Comparison of ENCODE assay signal across 10 cellular contexts in the genomic region with DNA sequence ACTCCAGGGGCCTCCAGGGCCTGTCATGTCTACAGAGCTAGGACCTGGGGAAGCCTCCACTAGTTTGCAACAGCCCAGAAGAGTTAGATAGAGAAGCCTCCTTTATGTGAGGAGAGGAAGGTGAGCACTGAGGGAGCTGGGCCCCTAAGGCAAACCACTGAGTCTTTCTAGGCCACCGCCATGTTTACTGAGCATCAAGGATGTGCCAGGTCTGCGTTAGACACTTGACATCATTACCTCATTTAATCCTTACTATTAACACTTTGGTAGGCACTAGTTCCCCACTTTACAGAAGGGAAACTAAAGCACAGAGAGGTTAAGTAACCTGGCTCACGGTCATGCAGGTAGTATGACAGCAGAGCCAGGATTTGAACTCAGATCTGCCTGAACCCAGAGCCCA. TPM values are rescaled to one million over a fixed set of nuclear protein-coding genes. Genes with fewer than 3 reads are reported as not detected.
DNase-seq lines count a peak whose midpoint lies in the region; ATAC-seq and TF ChIP-seq lines count a peak whose summit lies in the region.
"Had no signal": no experiment of that assay in that cellular context is flagged by ENCODE, and none has a peak within 500 bp of the region (broad histone marks: within the 10 kb centered on the region; RNA-seq: fewer than 3 reads in every experiment).

No MANE protein-coding gene starts in this region.

- peak overlapping the region in 1 of 2 donors; percentile 44 for H3K4me3 ChIP-seq in muscle layer of colon (ENCODE audit: low read depth in 1 of 2, low read length in 2 of 2)
- peak overlapping the region in 1 of 4 donors; percentile 13 for H3K4me3 ChIP-seq in tibial nerve

- H3K4me1 ChIP-seq in muscle layer of colon (ENCODE audit: insufficient read depth, low read length) (peaks cover 94% of the 10 kb centered on the region), tibial nerve (peaks cover 9 to 100% (median 99%) of the 10 kb centered on the region in 4 donors)

- H3K27ac ChIP-seq in muscle layer of colon (ENCODE audit: low read depth, low read length): peak overlapping the region; percentile 29
- peak overlapping the region in 3 of 4 donors; percentile 9 to 74 (median 68) for H3K27ac ChIP-seq in tibial nerve

- H3K36me3 Mint-ChIP-seq in activated naive CD8-positive, alpha-beta T cell: no peaks in the 10 kb centered on the region
- H3K36me3 Mint-ChIP-seq in activated naive CD8-positive, alpha-beta T cell treated with anti-CD3 and anti-CD28 coated beads, Interleukin-2, amount 50 U/mL, for 24 hours (ENCODE audit: low read depth): no peaks in the 10 kb centered on the region
- peaks cover 2% of the 10 kb centered on the region for H3K36me3 Mint-ChIP-seq in activated naive CD8-positive, alpha-beta T cell treated with anti-CD3 and anti-CD28 coated beads, Interleukin-2, amount 10 ng/mL, durations not matched to agents 7 days and 5 days

- no peaks in the 10 kb centered on the region for H3K27me3 Mint-ChIP-seq in activated naive CD8-positive, alpha-beta T cell
- H3K27me3 Mint-ChIP-seq in activated naive CD8-positive, alpha-beta T cell treated with anti-CD3 and anti-CD28 coated beads, Interleukin-2, amount 50 U/mL, for 24 hours: no peaks in the 10 kb centered on the region
- H3K27me3 Mint-ChIP-seq in activated naive CD8-positive, alpha-beta T cell treated with anti-CD3 and anti-CD28 coated beads, Interleukin-2, amount 10 ng/mL, durations not matched to agents 7 days and 5 days: no peaks in the 10 kb centered on the region

- peaks cover 85% of the 10 kb centered on the region for H3K4me1 Mint-ChIP-seq in activated naive CD8-positive, alpha-beta T cell (ENCODE audit: low read depth)
- peaks cover 88% of the 10 kb centered on the region for H3K4me1 Mint-ChIP-seq in activated naive CD8-positive, alpha-beta T cell treated with anti-CD3 and anti-CD28 coated beads, Interleukin-2, amount 50 U/mL, for 24 hours
- H3K4me1 Mint-ChIP-seq in activated naive CD8-positive, alpha-beta T cell treated with anti-CD3 and anti-CD28 coated beads, Interleukin-2, amount 10 ng/mL, durations not matched to agents 7 days and 5 days: peaks cover 59% of the 10 kb centered on the region

- WGBS in tibial nerve, 2 donors: 56% methylated on average over 3 of the region's 3 CpGs

- H3K27me3 ChIP-seq in muscle layer of colon (ENCODE audit: control insufficient read depth in 1 of 2, insufficient read depth in 2 of 2, low read length in 2 of 2): no peaks in the 10 kb centered on the region
- H3K27me3 ChIP-seq in tibial nerve: no peaks in the 10 kb centered on the region

- H3K9ac ChIP-seq in muscle layer of colon (ENCODE audit: low read length): no peak overlapping the region

- no peaks in the 10 kb centered on the region for H3K9me3 Mint-ChIP-seq in activated naive CD8-positive, alpha-beta T cell (ENCODE audit: low read depth)
- H3K9me3 Mint-ChIP-seq in activated naive CD8-positive, alpha-beta T cell treated with anti-CD3 and anti-CD28 coated beads, Interleukin-2, amount 50 U/mL, for 24 hours: no peaks in the 10 kb centered on the region
- H3K9me3 Mint-ChIP-seq in activated naive CD8-positive, alpha-beta T cell treated with anti-CD3 and anti-CD28 coated beads, Interleukin-2, amount 10 ng/mL, durations not matched to agents 7 days and 5 days: no peaks in the 10 kb centered on the region

- peaks cover 17% of the 10 kb centered on the region for H3K36me3 ChIP-seq in muscle layer of colon (ENCODE audit: insufficient read depth, low read length)
- peaks cover 0 to 15% (median 0%) of the 10 kb centered on the region in 3 donors for H3K36me3 ChIP-seq in tibial nerve

- no peak for DNase-seq in activated naive CD8-positive, alpha-beta T cell treated with anti-CD3 and anti-CD28 coated beads, Interleukin-2, amount 50 U/mL, for 24 hours
- no peak for DNase-seq in activated naive CD8-positive, alpha-beta T cell treated with anti-CD3 and anti-CD28 coated beads, Interleukin-2, amount 10 ng/mL, durations not matched to agents 7 days and 5 days
- no peak for DNase-seq in tibial nerve (ENCODE audit: low spot score in 2 of 2)
- no peak for DNase-seq in NCI-H146 (lab: John Stamatoyannopoulos, UW)
- no peak for DNase-seq in OCI-M1 (lab: John Stamatoyannopoulos, UW)
- DNase-seq in GM19238 (ENCODE audit: insufficient read length, low spot score): no peak
- DNase-seq: activated CD4-positive, alpha-beta T cell treated with anti-CD3 and anti-CD28 coated beads for 1 hour; SIG-M5 had no signal

- ATAC-seq in activated naive CD8-positive, alpha-beta T cell treated with anti-CD3 and anti-CD28 coated beads, Interleukin-2, amount 50 U/mL, for 24 hours: no peak
- ATAC-seq in activated naive CD8-positive, alpha-beta T cell treated with anti-CD3 and anti-CD28 coated beads, Interleukin-2, amount 10 ng/mL, durations not matched to agents 7 days and 5 days (ENCODE audit: low read depth): no peak

- peak overlapping the region; percentile 92 for H3K27ac Mint-ChIP-seq in activated naive CD8-positive, alpha-beta T cell
- no peak overlapping the region for H3K27ac Mint-ChIP-seq in activated naive CD8-positive, alpha-beta T cell treated with anti-CD3 and anti-CD28 coated beads, Interleukin-2, amount 50 U/mL, for 24 hours
- no peak overlapping the region for H3K27ac Mint-ChIP-seq in activated naive CD8-positive, alpha-beta T cell treated with anti-CD3 and anti-CD28 coated beads, Interleukin-2, amount 10 ng/mL, durations not matched to agents 7 days and 5 days

- peak overlapping the region; percentile 69 for H3K4me3 Mint-ChIP-seq in activated naive CD8-positive, alpha-beta T cell
- H3K4me3 Mint-ChIP-seq in activated naive CD8-positive, alpha-beta T cell treated with anti-CD3 and anti-CD28 coated beads, Interleukin-2, amount 50 U/mL, for 24 hours: no peak overlapping the region
- H3K4me3 Mint-ChIP-seq in activated naive CD8-positive, alpha-beta T cell treated with anti-CD3 and anti-CD28 coated beads, Interleukin-2, amount 10 ng/mL, durations not matched to agents 7 days and 5 days: peak overlapping the region; percentile 23

- TF ChIP-seq EP300 in tibial nerve (IDR thresholded peaks at IDR 0.05): no peak

- no peak for TF ChIP-seq CTCF in tibial nerve (IDR thresholded peaks at IDR 0.05)

- POLR2A ChIA-PET in activated naive CD8-positive, alpha-beta T cell treated with anti-CD3 and anti-CD28 coated beads, Interleukin-2, amount 10 ng/mL, durations not matched to agents 7 days and 5 days (lab: Charles Lee): interaction anchor here (0.8 to 2.0 kb wide), 3 partner anchors 13 to 107 kb away, joined by 3 to 7 read pairs (median 4); a partner anchor contains a TSS

- TF ChIP-seq POLR2A in tibial nerve (IDR thresholded peaks at IDR 0.05): no peak

- no peaks in the 10 kb centered on the region for H3K9me3 ChIP-seq in muscle layer of colon (ENCODE audit: low read length)
- no peaks in the 10 kb centered on the region for H3K9me3 ChIP-seq in tibial nerve

RNA-seq across cellular contexts. Expression of a gene that starts 12.9 kb away (rescaled TPM):
- total RNA-seq in activated naive CD8-positive, alpha-beta T cell treated with anti-CD3 and anti-CD28 coated beads, Interleukin-2, amount 10 ng/mL, durations not matched to agents 7 days and 5 days: 100 to 1,000 TPM; 161 TPM
- 100 to 1,000 TPM; 117 to 141 (median 123) TPM for total RNA-seq in tibial nerve

RNA-seq across cellular contexts. Expression of a gene that starts 15.1 kb away (rescaled TPM):
- total RNA-seq in activated naive CD8-positive, alpha-beta T cell treated with anti-CD3 and anti-CD28 coated beads, Interleukin-2, amount 10 ng/mL, durations not matched to agents 7 days and 5 days: 1 to 10 TPM; 5.0 to 7.1 TPM
- total RNA-seq in tibial nerve: 1 to 10 TPM; 2.3 to 4.2 (median 3.3) TPM

RNA-seq across cellular contexts. Expression of a gene that starts 51.1 kb away (rescaled TPM):
- 10 to 100 TPM; 23.0 to 24.4 TPM for total RNA-seq in activated naive CD8-positive, alpha-beta T cell treated with anti-CD3 and anti-CD28 coated beads, Interleukin-2, amount 10 ng/mL, durations not matched to agents 7 days and 5 days
- 10 to 100 TPM; 13.5 to 23.2 (median 22.4) TPM for total RNA-seq in tibial nerve
